ENCODE assay signal across 10 cellular contexts in genomic region chr4:9796641-9797040, GRCh38. TPM values are rescaled to one million over a fixed set of nuclear protein-coding genes. Genes with fewer than 3 reads are reported as not detected.
"Had no signal": no experiment of that assay in that cellular context is flagged by ENCODE, and none has a peak within 500 bp of the region (broad histone marks: within the 10 kb centered on the region; RNA-seq: fewer than 3 reads in every experiment).

No MANE protein-coding gene starts in this region.

RNA-seq across cellular contexts. Expression of gene DRD5, which starts 15.2 kb away (rescaled TPM):
- total RNA-seq: activated B cell treated with CpG ODN at 0.5 μM for 24 hours; activated CD8-positive, alpha-beta T cell treated with anti-CD3 and anti-CD28 coated beads for 36 hours; activated T-cell treated with anti-CD3 and anti-CD28 coated beads, Interleukin-2, amount 50 U/mL, for 4 hours; activated T-helper 17 cell treated with anti-CD3 and anti-CD28 coated beads, Interleukin-2, amount 50 U/mL, for 72 hours; body of pancreas; breast epithelium; cardiac septum; dermis blood vessel endothelial cell; esophagus squamous epithelium; T-helper 17 cell had no signal
